Comparison of ENCODE assay signal across 9 cellular contexts in genomic region chr4:186058253-186058979, GRCh38. TPM values are rescaled to one million over a fixed set of nuclear protein-coding genes. Genes with fewer than 3 reads are reported as not detected.
A peak's percentile ranks its signal among the peaks of the same experiment; 100 is the strongest.
DNase-seq lines count a peak whose midpoint lies in the region; ATAC-seq and TF ChIP-seq lines count a peak whose summit lies in the region.
"Had no signal": no experiment of that assay in that cellular context is flagged by ENCODE, and none has a peak within 500 bp of the region (broad histone marks: within the 10 kb centered on the region; RNA-seq: fewer than 3 reads in every experiment).

No MANE protein-coding gene starts in this region.

- H3K4me1 Mint-ChIP-seq in MCF 10A (ENCODE audit: insufficient read depth, unreplicated experiment): no peaks in the 10 kb centered on the region

- TF ChIP-seq CTCF in MCF 10A (IDR thresholded peaks at IDR 0.05; ENCODE audit: unreplicated experiment): no peak

- ATAC-seq in GM19328 (IDR thresholded peaks at IDR 0.05; ENCODE audit: unreplicated experiment): peak; percentile 99
- ATAC-seq in HG02884 (IDR thresholded peaks at IDR 0.05; ENCODE audit: unreplicated experiment): peak; percentile 100

- DNase-seq in CD1c-positive myeloid dendritic cell (ENCODE audit: extremely low spot score) (peak; percentile 6), MV-4-11 (lab: John Stamatoyannopoulos, UW) (peak; percentile 49), MCF 10A (ENCODE audit: unreplicated experiment) (no peak), midbrain (lab: John Stamatoyannopoulos, UW) (no peak), AG08396 (ENCODE audit: low spot score) (no peak), SIG-M5 (lab: John Stamatoyannopoulos, UW) (no peak)

- H3K27ac Mint-ChIP-seq in MCF 10A (ENCODE audit: low read depth, unreplicated experiment): no peak overlapping the region
- H3K27ac Mint-ChIP-seq: dendritic cell treated with granulocyte-macrophage colony-stimulating factor and Interleukin-4, amounts not matched to agents 40 ng/mL and 50 ng/mL, for 4 days had no signal

- H3K4me3 Mint-ChIP-seq in MCF 10A (ENCODE audit: unreplicated experiment): no peak overlapping the region
- H3K4me3 Mint-ChIP-seq: dendritic cell treated with granulocyte-macrophage colony-stimulating factor and Interleukin-4, amounts not matched to agents 40 ng/mL and 50 ng/mL, for 4 days had no signal

- intact Hi-C loops in MCF 10A (cut with micrococcal nuclease): no loop called here

- BruUV-seq in MCF 10A (replicated peaks; lab: Mats Ljungman, UMichigan): no TSS peak

- POLR2A ChIA-PET in MCF 10A (lab: Yijun Ruan, JAX): interaction anchor here (0.7 kb wide), 1 partner anchor 13 kb away, joined by 3 read pairs; no protein-coding TSS in a partner anchor

- no peaks in the 10 kb centered on the region for H3K27me3 Mint-ChIP-seq in MCF 10A (ENCODE audit: insufficient read depth, unreplicated experiment)

- no peaks in the 10 kb centered on the region for H3K9me3 Mint-ChIP-seq in MCF 10A (ENCODE audit: unreplicated experiment)

- H3K36me3 Mint-ChIP-seq in MCF 10A (ENCODE audit: insufficient read depth, unreplicated experiment): no peaks in the 10 kb centered on the region

- CTCF ChIA-PET in MCF 10A (lab: Yijun Ruan, JAX): interaction anchor here (0.6 to 0.9 kb wide), 3 partner anchors 46 to 1109 kb away, joined by 3 read pairs; no protein-coding TSS in a partner anchor

RNA-seq across cellular contexts. Expression of gene TLR3, which starts 10.5 kb away (rescaled TPM):
- 6.5 and 8.2 TPM in 2 replicates for total RNA-seq in MCF 10A (2022)

RNA-seq across cellular contexts. Expression of gene FAM149A, which starts 46.1 kb away (rescaled TPM):
- total RNA-seq in MCF 10A (2022): 0.79 and 1.3 TPM in 2 replicates

Comparison
In these comparisons a context has a peak if more than half of its experiments do, and no peak if none do; other contexts are left out.
1. DNase-seq: peak in CD1c-positive myeloid dendritic cell (single experiment) and MV-4-11 (single experiment); none in MCF 10A (single experiment), midbrain (single experiment), AG08396 (single experiment) and SIG-M5 (single experiment).